In genomic region chr10:88152720-88153119, GRCh38 we compare ENCODE assay signal across 8 cellular contexts.
DNase-seq lines count a peak whose midpoint lies in the region; ATAC-seq, FAIRE-seq and TF ChIP-seq lines count a peak whose summit lies in the region.

No MANE protein-coding gene starts in this region.

- H3K36me3 ChIP-seq in GM12878 (ENCODE audit: control insufficient read depth in 2 of 2, insufficient read depth in 2 of 2, low read length in 1 of 2) (no peaks in the 10 kb centered on the region), sigmoid colon (no peaks in the 10 kb centered on the region)

- H3K79me2 ChIP-seq in GM12878 (ENCODE audit: control insufficient read depth, insufficient read depth, low read length), result no peaks in the 10 kb centered on the region

- H3K27ac ChIP-seq in GM12878 (ENCODE audit: control insufficient read depth, insufficient read depth), result peak overlapping the region; percentile 62
- H3K27ac ChIP-seq in sigmoid colon, result no peak overlapping the region

- peak overlapping the region; percentile 67; the same call in 1 of the 2 replicates for H3K4me2 ChIP-seq in GM12878 (ENCODE audit: control insufficient read depth, insufficient read depth)

- intact Hi-C loops in GM12878 (cut with micrococcal nuclease; ENCODE audit: unreplicated experiment) (no loop called here), sigmoid colon (cut with DNase I) (no loop called here)

- H3K27ac Mint-ChIP-seq in HFFc6, result peak overlapping the region; percentile 94

- RAD21 ChIA-PET in GM12878 (lab: Charles Lee; ENCODE audit: unreplicated experiment), result no interaction called here

- no peaks in the 10 kb centered on the region for H3K9me3 Mint-ChIP-seq in HFFc6

- H3K4me3 Mint-ChIP-seq in HFFc6, result peak overlapping the region; percentile 54

- H3K4me3 ChIP-seq in GM12865 (ENCODE audit: low read depth, low read length) (no peak overlapping the region), GM12878 (no peak overlapping the region), retinal pigment epithelial cell (ENCODE audit: low read length) (no peak overlapping the region), sigmoid colon (no peak overlapping the region)

- no peaks in the 10 kb centered on the region for H3K36me3 Mint-ChIP-seq in HFFc6 (ENCODE audit: low read depth)

- POLR2A ChIA-PET in GM12878 (lab: Charles Lee), result interaction anchor here (0.6 kb wide), 1 partner anchor 214 kb away, joined by 6 read pairs; no protein-coding TSS in a partner anchor

- ATAC-seq in GM12878, result peak; percentile 97

- CTCF ChIA-PET in GM12878 (lab: Yijun Ruan, JAX), result no interaction called here

- 0% methylated on average over 1 of the region's 1 CpG for WGBS in GM12878 (ENCODE audit: insufficient coverage, insufficient replicate concordance, low lambda C conversion rate, missing lambda C conversion rate)
- WGBS in sigmoid colon, 2 donors, result 45 to 78% methylated on average over 1 of the region's 1 CpG

- peak; percentile 90 for DNase-seq in GM12865 (ENCODE audit: low read depth)
- DNase-seq in HFFc6, result peak; percentile 100
- DNase-seq in RCC 7860 (ENCODE audit: low spot score), result peak; percentile 97
- peak; percentile 40 for DNase-seq in GM12878 (ENCODE audit: low read depth, low spot score)
- DNase-seq in retinal pigment epithelial cell (ENCODE audit: low read depth), result peak; percentile 83
- no peak for DNase-seq in sigmoid colon
- no peak for DNase-seq in DMS 273 (lab: John Stamatoyannopoulos, UW; ENCODE audit: unreplicated experiment)
- no peak for DNase-seq in GOT3 (lab: John Stamatoyannopoulos, UW)

- no peak for TF ChIP-seq CTCF in GM12865 (IDR thresholded peaks at IDR 0.05; ENCODE audit: insufficient read depth, low read depth, low read length, missing control alignments)
- TF ChIP-seq CTCF in HFFc6 (IDR thresholded peaks at IDR 0.05), result no peak
- no peak for TF ChIP-seq CTCF in GM12878 (IDR thresholded peaks at IDR 0.05 in 2 of 3, conservative IDR thresholded peaks at IDR 0.05 in 1 of 3; ENCODE audit: control insufficient read depth in 2 of 3, extremely low read depth in 1 of 3, insufficient read depth in 1 of 3, low read depth in 3 of 3, low read length in 3 of 3)
- TF ChIP-seq CTCF in retinal pigment epithelial cell (conservative IDR thresholded peaks at IDR 0.05; ENCODE audit: low read depth, low read length), result no peak
- no peak for TF ChIP-seq CTCF in sigmoid colon (IDR thresholded peaks at IDR 0.05)

- H3K9ac ChIP-seq in GM12878 (ENCODE audit: control insufficient read depth, insufficient read depth, low read length), result no peak overlapping the region

- peak overlapping the region; percentile 80 for H2AFZ ChIP-seq in GM12878 (ENCODE audit: control insufficient read depth, low read depth, low read length)

- FAIRE-seq in RCC 7860 (lab: Jason Lieb, UNC) (peak; percentile 80), GM12878 (lab: Jason Lieb, UNC) (peak; percentile 81)

- H3K27me3 ChIP-seq in GM12878 (replicated peaks in 1 of 2; ENCODE audit: control insufficient read depth in 2 of 2, insufficient read depth in 2 of 2, low read length in 1 of 2) (no peaks in the 10 kb centered on the region), sigmoid colon (no peaks in the 10 kb centered on the region)

- H4K20me1 ChIP-seq in GM12878 (ENCODE audit: control insufficient read depth, insufficient read depth), result no peaks in the 10 kb centered on the region

- SMC1A ChIA-PET in GM12878 (lab: Charles Lee; ENCODE audit: uncharacterized antibody, unreplicated experiment), result no interaction called here

- H3K4me1 ChIP-seq in GM12878 (ENCODE audit: control insufficient read depth, insufficient read depth, low read length) (peaks cover 15% of the 10 kb centered on the region), sigmoid colon (peaks cover 0 to 6% (median 5%) of the 10 kb centered on the region in 4 donors)

- in situ Hi-C loops in GM12878 (cut with MboI), result no loop called here

- TF ChIP-seq EP300 in GM12878 (IDR thresholded peaks at IDR 0.05; ENCODE audit: borderline replicate concordance in 1 of 2, control insufficient read depth in 1 of 2, low read depth in 2 of 2, low read length in 2 of 2), result no peak
- TF ChIP-seq EP300 in sigmoid colon (IDR thresholded peaks at IDR 0.05), result no peak

- peaks cover 93% of the 10 kb centered on the region for H3K4me1 Mint-ChIP-seq in HFFc6 (ENCODE audit: low read depth)

- H3K27me3 Mint-ChIP-seq in HFFc6 (ENCODE audit: insufficient read depth), result no peaks in the 10 kb centered on the region; the same call in 1 of the 2 replicates

- TF ChIP-seq POLR2A in GM12878 (IDR thresholded peaks at IDR 0.05; ENCODE audit: low read depth, low read length), result peak; percentile 52
- no peak for TF ChIP-seq POLR2A in sigmoid colon (IDR thresholded peaks at IDR 0.05)

- peaks cover 7% of the 10 kb centered on the region for H3K9me3 ChIP-seq in GM12878 (replicated peaks; ENCODE audit: control insufficient read depth, insufficient read depth, low read length)
- no peaks in the 10 kb centered on the region for H3K9me3 ChIP-seq in sigmoid colon

- no TSS peak for BruUV-seq in GM12878 (replicated peaks; lab: Mats Ljungman, UMichigan)

- TF ChIP-seq RAD21 in GM12878 (IDR thresholded peaks at IDR 0.05; ENCODE audit: insufficient read depth, low read depth, low read length), result no peak

TF ChIP-seq in GM12878, 131 proteins besides CTCF, POLR2A, EP300 and RAD21 (continues in another document):
- TF ChIP-seq SMARCA5 (IDR thresholded peaks at IDR 0.05) (no peak), RFX5 (IDR thresholded peaks at IDR 0.05; ENCODE audit: low read depth, low read length) (no peak), BCLAF1 (IDR thresholded peaks at IDR 0.05) (no peak), ZNF384 (IDR thresholded peaks at IDR 0.05; ENCODE audit: borderline replicate concordance, low read depth, low read length) (no peak), ATF3 (IDR thresholded peaks at IDR 0.05; ENCODE audit: borderline replicate concordance, extremely low read depth, low read depth, low read length) (no peak), ESRRA (IDR thresholded peaks at IDR 0.05; ENCODE audit: low read length) (no peak)
- TF ChIP-seq, protein P1, sequence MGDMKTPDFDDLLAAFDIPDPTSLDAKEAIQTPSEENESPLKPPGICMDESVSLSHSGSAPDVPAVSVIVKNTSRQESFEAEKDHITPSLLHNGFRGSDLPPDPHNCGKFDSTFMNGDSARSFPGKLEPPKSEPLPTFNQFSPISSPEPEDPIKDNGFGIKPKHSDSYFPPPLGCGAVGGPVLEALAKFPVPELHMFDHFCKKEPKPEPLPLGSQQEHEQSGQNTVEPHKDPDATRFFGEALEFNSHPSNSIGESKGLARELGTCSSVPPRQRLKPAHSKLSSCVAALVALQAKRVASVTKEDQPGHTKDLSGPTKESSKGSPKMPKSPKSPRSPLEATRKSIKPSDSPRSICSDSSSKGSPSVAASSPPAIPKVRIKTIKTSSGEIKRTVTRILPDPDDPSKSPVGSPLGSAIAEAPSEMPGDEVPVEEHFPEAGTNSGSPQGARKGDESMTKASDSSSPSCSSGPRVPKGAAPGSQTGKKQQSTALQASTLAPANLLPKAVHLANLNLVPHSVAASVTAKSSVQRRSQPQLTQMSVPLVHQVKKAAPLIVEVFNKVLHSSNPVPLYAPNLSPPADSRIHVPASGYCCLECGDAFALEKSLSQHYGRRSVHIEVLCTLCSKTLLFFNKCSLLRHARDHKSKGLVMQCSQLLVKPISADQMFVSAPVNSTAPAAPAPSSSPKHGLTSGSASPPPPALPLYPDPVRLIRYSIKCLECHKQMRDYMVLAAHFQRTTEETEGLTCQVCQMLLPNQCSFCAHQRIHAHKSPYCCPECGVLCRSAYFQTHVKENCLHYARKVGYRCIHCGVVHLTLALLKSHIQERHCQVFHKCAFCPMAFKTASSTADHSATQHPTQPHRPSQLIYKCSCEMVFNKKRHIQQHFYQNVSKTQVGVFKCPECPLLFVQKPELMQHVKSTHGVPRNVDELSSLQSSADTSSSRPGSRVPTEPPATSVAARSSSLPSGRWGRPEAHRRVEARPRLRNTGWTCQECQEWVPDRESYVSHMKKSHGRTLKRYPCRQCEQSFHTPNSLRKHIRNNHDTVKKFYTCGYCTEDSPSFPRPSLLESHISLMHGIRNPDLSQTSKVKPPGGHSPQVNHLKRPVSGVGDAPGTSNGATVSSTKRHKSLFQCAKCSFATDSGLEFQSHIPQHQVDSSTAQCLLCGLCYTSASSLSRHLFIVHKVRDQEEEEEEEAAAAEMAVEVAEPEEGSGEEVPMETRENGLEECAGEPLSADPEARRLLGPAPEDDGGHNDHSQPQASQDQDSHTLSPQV (IDR thresholded peaks at IDR 0.05), result no peak

Comparison
In these comparisons a context has a peak if more than half of its experiments do, and no peak if none do; other contexts are left out.
1. DNase-seq: peak in GM12865 (single experiment), HFFc6 (single experiment), RCC 7860 (single experiment), GM12878 (single experiment) and retinal pigment epithelial cell (single experiment); none in sigmoid colon (single experiment), DMS 273 (single experiment) and GOT3 (single experiment).